1 cellular context compared by ENCODE assay signal in the genomic region with DNA sequence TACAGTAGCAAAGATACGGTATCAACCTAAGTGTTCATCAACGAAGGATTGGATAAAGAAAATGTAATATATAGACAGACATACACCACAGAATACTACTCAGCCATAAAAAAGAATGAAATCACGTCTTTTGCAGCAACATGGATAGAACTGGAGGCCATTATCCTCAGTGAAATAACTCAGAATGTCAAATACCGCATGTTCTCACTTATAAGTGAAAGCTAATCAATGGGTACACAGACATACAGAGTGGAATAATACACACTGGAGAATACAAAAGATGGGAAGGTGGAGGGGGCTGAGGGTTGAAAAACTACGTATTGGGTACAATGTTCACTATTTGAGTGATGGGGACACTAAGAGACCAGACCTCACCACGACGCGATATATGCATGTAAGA.
TF ChIP-seq lines count a peak whose summit lies in the region.

No MANE protein-coding gene starts in this region.

TF ChIP-seq in A549, 52 proteins besides CTCF, POLR2A, EP300 and RAD21 (continued from another document):
- TF ChIP-seq BCL3 (IDR thresholded peaks at IDR 0.05) (no peak), NFE2L2 (conservative IDR thresholded peaks at IDR 0.05; ENCODE audit: low read length) (no peak)
